ENCODE assay signal across 1 cellular context in genomic region chr17:13509561-13509960, GRCh38.
TF ChIP-seq lines count a peak whose summit lies in the region.

No MANE protein-coding gene starts in this region.

TF ChIP-seq in SK-N-SH, 30 proteins besides CTCF, POLR2A, EP300 and RAD21 (continued from another document):
- TF ChIP-seq REST (IDR thresholded peaks at IDR 0.05; ENCODE audit: low read depth, low read length) = no peak
- no peak for TF ChIP-seq YY1 (IDR thresholded peaks at IDR 0.05; ENCODE audit: low read depth)
- no peak for TF ChIP-seq EZH2phosphoT487 (IDR thresholded peaks at IDR 0.05; ENCODE audit: borderline replicate concordance, low read depth)
- TF ChIP-seq USF2 (IDR thresholded peaks at IDR 0.05; ENCODE audit: borderline replicate concordance, low read depth, low read length) = no peak
- TF ChIP-seq SMC3 (IDR thresholded peaks at IDR 0.05; ENCODE audit: low read depth, low read length) = no peak
- no peak for TF ChIP-seq GABPA (IDR thresholded peaks at IDR 0.05; ENCODE audit: low read depth)
- no peak for TF ChIP-seq CHD2 (IDR thresholded peaks at IDR 0.05; ENCODE audit: low read length, partially characterized antibody)
- no peak for TF ChIP-seq FOXM1 (IDR thresholded peaks at IDR 0.05; ENCODE audit: low read depth)
- TF ChIP-seq MXI1 (IDR thresholded peaks at IDR 0.05; ENCODE audit: low read depth, low read length) = no peak
TF ChIP-seq in SK-N-SH: peak in this region for 0.
